In the genomic region with DNA sequence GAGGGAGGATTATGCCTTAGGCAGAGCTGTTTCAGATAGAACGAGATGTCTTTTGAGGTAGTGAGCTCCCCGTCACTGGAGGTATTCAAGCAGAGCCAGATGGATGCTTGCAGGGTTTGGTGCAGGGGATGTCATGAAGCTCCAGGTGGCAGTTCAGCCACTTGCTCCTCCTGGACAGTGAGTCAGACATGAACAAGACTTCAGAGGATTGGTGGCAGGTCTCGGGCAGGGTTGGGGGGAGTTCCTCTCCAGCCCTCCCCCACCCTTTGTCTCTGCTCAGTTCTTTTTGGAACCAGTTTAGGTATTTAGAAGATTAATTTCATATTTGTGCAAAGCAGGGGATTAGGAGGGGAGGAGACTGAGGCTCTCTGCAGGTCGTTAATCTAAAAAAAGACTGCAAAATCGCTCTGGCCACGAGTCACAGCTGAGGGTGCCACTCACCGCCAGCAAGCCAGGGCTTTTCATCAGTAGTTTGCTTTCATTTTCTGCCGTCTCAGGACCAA, we compare ENCODE assay signal across 20 cellular contexts. TPM values are rescaled to one million over a fixed set of nuclear protein-coding genes. Genes with fewer than 3 reads are reported as not detected.
DNase-seq lines count a peak whose midpoint lies in the region; ATAC-seq and TF ChIP-seq lines count a peak whose summit lies in the region.
"Had no signal": no experiment of that assay in that cellular context is flagged by ENCODE, and none has a peak within 500 bp of the region (broad histone marks: within the 10 kb centered on the region; RNA-seq: fewer than 3 reads in every experiment).

No MANE protein-coding gene starts in this region.

- H3K27me3 ChIP-seq in DOHH2 (ENCODE audit: control insufficient read depth, low read length) (peaks cover 33% of the 10 kb centered on the region), MM.1S (replicated peaks; ENCODE audit: insufficient read depth, low read length) (no peaks in the 10 kb centered on the region), gastrocnemius medialis (no peaks in the 10 kb centered on the region), spleen (replicated peaks in 1 of 7) (peaks cover 0 to 31% (median 0%) of the 10 kb centered on the region in 7 donors)
- H3K27me3 ChIP-seq: Peyer's patch, thyroid gland had no signal

- H3K27ac Mint-ChIP-seq in activated CD4-positive, alpha-beta T cell treated with anti-CD3 and anti-CD28 coated beads for 36 hours, result no peak overlapping the region
- H3K27ac Mint-ChIP-seq: CD4-positive, CD25-positive, alpha-beta regulatory T cell; GM23338; stimulated activated effector memory CD8-positive, alpha-beta T cell treated with anti-CD3 and anti-CD28 coated beads, Interleukin-12 subunit alpha, Interleukin-12 subunit beta, amount 100 ng/mL, for 72 hours; T-cell had no signal

- H3K27ac ChIP-seq in DOHH2 (ENCODE audit: low read depth, low read length) (no peak overlapping the region), MM.1S (ENCODE audit: low read length) (peak overlapping the region; percentile 38; the same call in 1 of the 2 replicates), gastrocnemius medialis (no peak overlapping the region), spleen (no peak overlapping the region)
- H3K27ac ChIP-seq: foreskin keratinocyte, Peyer's patch, thyroid gland had no signal

- ATAC-seq in SK-N-SH treated with all-trans-retinoic acid at 6 μM for 48 hours (peak; percentile 53; the same call in 2 of the 3 replicates), gastrocnemius medialis (peak in 1 of 2 donors; percentile 72)
- no peak for ATAC-seq in activated CD4-positive, alpha-beta T cell treated with anti-CD3 and anti-CD28 coated beads for 36 hours
- ATAC-seq: foreskin keratinocyte; GM12878; GM23338; stimulated activated effector memory CD8-positive, alpha-beta T cell treated with anti-CD3 and anti-CD28 coated beads, Interleukin-12 subunit alpha, Interleukin-12 subunit beta, amount 100 ng/mL, for 72 hours; T-cell had no signal

- H3F3A ChIP-seq in DOHH2 (ENCODE audit: control insufficient read depth, insufficient read depth) (no peaks in the 10 kb centered on the region), MM.1S (ENCODE audit: insufficient read depth, low read length) (peaks cover 6% of the 10 kb centered on the region)

- H3K4me2 ChIP-seq in DOHH2 (ENCODE audit: low read length) (peak overlapping the region; percentile 22; the same call in 1 of the 2 replicates), MM.1S (ENCODE audit: low read depth, low read length) (peak overlapping the region; percentile 83)
- H3K4me2 ChIP-seq: GM23338, smooth muscle cell had no signal

- TF ChIP-seq POLR2A in gastrocnemius medialis (IDR thresholded peaks at IDR 0.05) (no peak), spleen (IDR thresholded peaks at IDR 0.05) (no peak)

- H4K20me1 ChIP-seq in DOHH2 (ENCODE audit: control insufficient read depth, insufficient read depth, low read depth, low read length) (no peaks in the 10 kb centered on the region; the same call in 1 of the 2 replicates), MM.1S (ENCODE audit: insufficient read depth, low read length) (no peaks in the 10 kb centered on the region)

- H3K9me3 ChIP-seq in DOHH2 (ENCODE audit: control insufficient read depth, insufficient read depth, low read length) (no peaks in the 10 kb centered on the region), MM.1S (replicated peaks; ENCODE audit: insufficient read depth, low read length) (no peaks in the 10 kb centered on the region), gastrocnemius medialis (no peaks in the 10 kb centered on the region), spleen (no peaks in the 10 kb centered on the region)
- H3K9me3 ChIP-seq: Peyer's patch, thyroid gland had no signal

- intact Hi-C loops in gastrocnemius medialis (cut with DNase I; ENCODE audit: low total_unique reads) (no loop called here), spleen (cut with DNase I; ENCODE audit: low total_unique reads) (no loop called here)
- intact Hi-C loops in activated CD4-positive, alpha-beta T cell treated with anti-CD3 and anti-CD28 coated beads for 36 hours (cut with DNase I, micrococcal nuclease), result no loop called here

- H3K4me1 Mint-ChIP-seq in activated CD4-positive, alpha-beta T cell treated with anti-CD3 and anti-CD28 coated beads for 36 hours, result no peaks in the 10 kb centered on the region
- H3K4me1 Mint-ChIP-seq: T-cell had no signal

- POLR2A ChIA-PET in activated CD4-positive, alpha-beta T cell treated with anti-CD3 and anti-CD28 coated beads for 36 hours (lab: Charles Lee), result no interaction called here

- peak overlapping the region; percentile 93 for H2AFZ ChIP-seq in MM.1S (ENCODE audit: low read length)
- H2AFZ ChIP-seq: GM23338 had no signal

- 41 to 58% (median 45%) methylated on average over 8 of the region's 8 CpGs for WGBS in spleen, 5 donors

- CTCF ChIA-PET in activated CD4-positive, alpha-beta T cell treated with anti-CD3 and anti-CD28 coated beads for 36 hours (lab: Charles Lee), result interaction anchor here (0.6 to 0.9 kb wide), 3 partner anchors 46 to 551 kb away, joined by 3 to 4 read pairs (median 3); no protein-coding TSS in a partner anchor

- no peak overlapping the region for H3K4me3 Mint-ChIP-seq in activated CD4-positive, alpha-beta T cell treated with anti-CD3 and anti-CD28 coated beads for 36 hours
- H3K4me3 Mint-ChIP-seq: CD4-positive, CD25-positive, alpha-beta regulatory T cell; GM23338; stimulated activated effector memory CD8-positive, alpha-beta T cell treated with anti-CD3 and anti-CD28 coated beads, Interleukin-12 subunit alpha, Interleukin-12 subunit beta, amount 100 ng/mL, for 72 hours; T-cell had no signal

- H3K36me3 ChIP-seq in DOHH2 (ENCODE audit: control insufficient read depth, low read length) (no peaks in the 10 kb centered on the region), MM.1S (replicated peaks; ENCODE audit: insufficient read depth, low read length) (no peaks in the 10 kb centered on the region), gastrocnemius medialis (no peaks in the 10 kb centered on the region), spleen (no peaks in the 10 kb centered on the region)
- H3K36me3 ChIP-seq: Peyer's patch, thyroid gland had no signal

- H3K4me1 ChIP-seq in DOHH2 (ENCODE audit: control insufficient read depth, low read length) (peaks cover 7% of the 10 kb centered on the region), MM.1S (ENCODE audit: low read length) (peaks cover 9% of the 10 kb centered on the region; the same call in 1 of the 2 replicates), gastrocnemius medialis (peaks cover 0 to 8% of the 10 kb centered on the region in 2 donors), spleen (no peaks in the 10 kb centered on the region)
- H3K4me1 ChIP-seq: foreskin keratinocyte, Peyer's patch, thyroid gland had no signal

- H3K79me2 ChIP-seq in DOHH2 (ENCODE audit: control insufficient read depth, low read length) (no peaks in the 10 kb centered on the region), MM.1S (ENCODE audit: low read length) (no peaks in the 10 kb centered on the region)

- no peaks in the 10 kb centered on the region for H3K9me3 Mint-ChIP-seq in activated CD4-positive, alpha-beta T cell treated with anti-CD3 and anti-CD28 coated beads for 36 hours (ENCODE audit: low read depth)
- H3K9me3 Mint-ChIP-seq: CD4-positive, CD25-positive, alpha-beta regulatory T cell; stimulated activated effector memory CD8-positive, alpha-beta T cell treated with anti-CD3 and anti-CD28 coated beads, Interleukin-12 subunit alpha, Interleukin-12 subunit beta, amount 100 ng/mL, for 72 hours; T-cell had no signal

- H3K4me3 ChIP-seq in DOHH2 (ENCODE audit: low read length) (no peak overlapping the region), MM.1S (ENCODE audit: low read length) (peak overlapping the region; percentile 55), gastrocnemius medialis (peak overlapping the region in 3 of 4 donors; percentile 8 to 31 (median 26)), spleen (no peak overlapping the region)
- H3K4me3 ChIP-seq: GM12878, GM23338, Peyer's patch, smooth muscle cell, thyroid gland had no signal

- DNase-seq in MM.1S (peak; percentile 81), gastrocnemius medialis (no peak), spleen (no peak)
- no peak for DNase-seq in activated CD4-positive, alpha-beta T cell treated with anti-CD3 and anti-CD28 coated beads for 36 hours
- no peak for DNase-seq in activated naive CD4-positive, alpha-beta T cell treated with Interleukin-2 at 50 U/mL for 16 hours
- DNase-seq: anterior cingulate cortex; CD4-positive, CD25-positive, alpha-beta regulatory T cell; foreskin keratinocyte; NCI-H187; Peyer's patch; T-cell; thyroid gland had no signal

- H3K36me3 Mint-ChIP-seq in activated CD4-positive, alpha-beta T cell treated with anti-CD3 and anti-CD28 coated beads for 36 hours (ENCODE audit: low read depth), result no peaks in the 10 kb centered on the region
- H3K36me3 Mint-ChIP-seq: CD4-positive, CD25-positive, alpha-beta regulatory T cell; stimulated activated effector memory CD8-positive, alpha-beta T cell treated with anti-CD3 and anti-CD28 coated beads, Interleukin-12 subunit alpha, Interleukin-12 subunit beta, amount 100 ng/mL, for 72 hours; T-cell had no signal

- no peak for TF ChIP-seq CTCF in DOHH2 (IDR thresholded peaks at IDR 0.05; ENCODE audit: low read depth, low read length, poor library complexity, severe bottlenecking)
- no peak for TF ChIP-seq CTCF in MM.1S (IDR thresholded peaks at IDR 0.05; ENCODE audit: low read length)
- TF ChIP-seq CTCF in gastrocnemius medialis (IDR thresholded peaks at IDR 0.05 in 4 of 5, conservative IDR thresholded peaks at IDR 0.05 in 1 of 5), result no peak
- TF ChIP-seq CTCF in spleen (IDR thresholded peaks at IDR 0.05 in 8 of 11, conservative IDR thresholded peaks at IDR 0.05 in 3 of 11), result no peak

- in situ Hi-C loops in gastrocnemius medialis (cut with MboI; ENCODE audit: low sequenced_read_pairs in 4 of 4), result no loop called here

- peaks cover 16% of the 10 kb centered on the region for H3K27me3 Mint-ChIP-seq in activated CD4-positive, alpha-beta T cell treated with anti-CD3 and anti-CD28 coated beads for 36 hours
- H3K27me3 Mint-ChIP-seq: CD4-positive, CD25-positive, alpha-beta regulatory T cell had no signal

- peak overlapping the region; percentile 50; the same call in 1 of the 2 replicates for H3K9ac ChIP-seq in MM.1S (ENCODE audit: low read length)

- H3K9me2 ChIP-seq in DOHH2 (replicated peaks; ENCODE audit: control insufficient read depth, low read length) (no peaks in the 10 kb centered on the region), MM.1S (replicated peaks; ENCODE audit: insufficient read depth, low read length) (no peaks in the 10 kb centered on the region)

TF ChIP-seq in SK-N-SH treated with all-trans-retinoic acid at 6 μM for 48 hours, 23 proteins besides CTCF, POLR2A, EP300 and RAD21 (continues in another document):
- no peak for TF ChIP-seq ZNF70 (CRISPR knock-in tag; IDR thresholded peaks at IDR 0.05)
- TF ChIP-seq CSDC2 (CRISPR knock-in tag; IDR thresholded peaks at IDR 0.05), result no peak
- TF ChIP-seq PPARA (CRISPR knock-in tag; IDR thresholded peaks at IDR 0.05; ENCODE audit: borderline replicate concordance), result no peak
- TF ChIP-seq ZFP3 (CRISPR knock-in tag; IDR thresholded peaks at IDR 0.05), result no peak
- TF ChIP-seq SNAI2 (CRISPR knock-in tag; IDR thresholded peaks at IDR 0.05), result no peak
- TF ChIP-seq TOX (CRISPR knock-in tag; IDR thresholded peaks at IDR 0.05; ENCODE audit: borderline replicate concordance), result no peak
- TF ChIP-seq ZFP30 (CRISPR knock-in tag; IDR thresholded peaks at IDR 0.05), result no peak
- no peak for TF ChIP-seq ESRRG (CRISPR knock-in tag; IDR thresholded peaks at IDR 0.05)

RNA-seq across cellular contexts. Expression of gene MYL10, which starts 21.5 kb away (rescaled TPM):
- total RNA-seq in gastrocnemius medialis, result 1 to 10 TPM in 1 of 4 donors, not detected in 3; 6.3 TPM
- not detected for total RNA-seq in spleen
- polyA plus RNA-seq in spleen, result not detected
- not detected for total RNA-seq in activated CD4-positive, alpha-beta T cell treated with anti-CD3 and anti-CD28 coated beads for 36 hours
- total RNA-seq: activated CD8-positive, alpha-beta memory T cell treated with anti-CD3 and anti-CD28 coated beads for 36 hours; CD4-positive, CD25-positive, alpha-beta regulatory T cell; foreskin keratinocyte; GM12878; GM23338; osteocyte; Peyer's patch; T-cell; thyroid gland had no signal
- polyA plus RNA-seq: CD4-positive, CD25-positive, alpha-beta regulatory T cell; foreskin keratinocyte; GM12878 had no signal

Comparison
In these comparisons a context has a peak if more than half of its experiments do, and no peak if none do; other contexts are left out.
1. H3K4me3 ChIP-seq: peak in MM.1S (single experiment) and gastrocnemius medialis (3 of 4); none in DOHH2 (single experiment) and spleen (0 of 8).